In the genomic region with DNA sequence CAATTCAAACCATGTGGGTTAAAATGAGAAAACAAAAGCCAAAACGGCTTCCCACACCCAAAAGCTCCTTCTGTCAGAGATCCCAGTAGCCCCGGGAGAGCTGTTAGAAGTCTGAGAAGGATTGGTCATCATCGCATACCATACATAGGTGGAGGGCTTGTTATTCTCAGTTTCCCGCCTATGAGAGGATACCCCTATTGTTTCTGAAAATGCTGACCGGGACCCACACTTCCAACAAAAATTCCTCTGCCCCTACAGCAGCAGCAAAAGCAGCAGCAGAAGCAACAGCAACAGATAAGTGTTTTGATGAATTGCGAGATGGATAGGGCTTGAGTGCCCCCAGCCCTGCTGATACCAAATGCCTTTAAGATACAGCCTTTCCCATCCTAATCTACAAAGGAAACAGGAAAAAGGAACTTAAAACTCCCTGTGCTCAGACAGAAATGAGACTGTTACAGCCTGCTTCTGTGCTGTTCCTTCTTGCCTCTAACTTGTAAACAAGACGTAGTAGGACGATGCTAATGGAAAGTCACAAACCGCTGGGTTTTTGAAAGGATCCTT, we compare ENCODE assay signal across 13 cellular contexts. TPM values are rescaled to one million over a fixed set of nuclear protein-coding genes. Genes with fewer than 3 reads are reported as not detected.
DNase-seq lines count a peak whose midpoint lies in the region; ATAC-seq, FAIRE-seq and TF ChIP-seq lines count a peak whose summit lies in the region.
"Had no signal": no experiment of that assay in that cellular context is flagged by ENCODE, and none has a peak within 500 bp of the region (broad histone marks: within the 10 kb centered on the region; RNA-seq: fewer than 3 reads in every experiment).

Gene TEK (plus strand): TSS at position 245 of the 561 bp plus-strand sequence. CDS start 366 bp downstream, outside the sequence.

- CTCF ChIA-PET in WTC11 (lab: Charles Lee), result no interaction called here

- H3K36me3 ChIP-seq in ACC112 (ENCODE audit: insufficient read depth, low read length) (no peaks in the 10 kb centered on the region), cardiac muscle cell (no peaks in the 10 kb centered on the region)

- ATAC-seq in WTC11 (peak; percentile 93), T-helper 17 cell (no peak), HG03457 (IDR thresholded peaks at IDR 0.05; ENCODE audit: unreplicated experiment) (no peak)

- no peaks in the 10 kb centered on the region for H3K9me3 ChIP-seq in cardiac muscle cell (ENCODE audit: low read depth)
- no peaks in the 10 kb centered on the region for H3K9me3 ChIP-seq in T-helper 17 cell (ENCODE audit: control insufficient read depth, low read length, poor library complexity, severe bottlenecking)

- no peaks in the 10 kb centered on the region for H3K36me3 Mint-ChIP-seq in WTC11
- no peaks in the 10 kb centered on the region for H3K36me3 Mint-ChIP-seq in neural crest cell (ENCODE audit: low read depth)
- no peaks in the 10 kb centered on the region for H3K36me3 Mint-ChIP-seq in T-helper 17 cell (ENCODE audit: low read depth)
- H3K36me3 Mint-ChIP-seq: naive B cell had no signal

- H3K4me3 Mint-ChIP-seq in WTC11, result peak within 1 kb of the TSS; percentile 51
- no peak within 1 kb of the TSS for H3K4me3 Mint-ChIP-seq in neural crest cell
- H3K4me3 Mint-ChIP-seq in T-helper 17 cell, result no peak within 1 kb of the TSS
- H3K4me3 Mint-ChIP-seq: naive B cell had no signal

- TF ChIP-seq CTCF in WTC11 (IDR thresholded peaks at IDR 0.05) (no peak), cardiac muscle cell (IDR thresholded peaks at IDR 0.05; ENCODE audit: low read depth, low read length) (no peak), neural crest cell (conservative IDR thresholded peaks at IDR 0.05) (no peak), D721Med (IDR thresholded peaks at IDR 0.05; ENCODE audit: insufficient read depth, missing control alignments) (no peak)

- H3K4me1 ChIP-seq in ACC112 (ENCODE audit: control insufficient read depth, insufficient read depth, low read length, unreplicated experiment) (peaks cover 17% of the 10 kb centered on the region), cardiac muscle cell (ENCODE audit: low read depth) (no peaks in the 10 kb centered on the region)

- H3K4me1 Mint-ChIP-seq in WTC11 (peaks cover 17% of the 10 kb centered on the region), neural crest cell (peaks cover 7% of the 10 kb centered on the region), T-helper 17 cell (no peaks in the 10 kb centered on the region)
- H3K4me1 Mint-ChIP-seq: naive B cell had no signal

- DNase-seq in WTC11 (ENCODE audit: low spot score) (no peak), cardiac muscle cell (ENCODE audit: low read depth in 1 of 2, low spot score in 1 of 2) (peak; percentile 5 to 50), neural crest cell (ENCODE audit: low read depth, low spot score) (no peak), NCI-H524 (lab: John Stamatoyannopoulos, UW) (no peak), T-helper 17 cell (no peak), D721Med (ENCODE audit: insufficient read length, low spot score) (no peak)
- DNase-seq: effector CD8-positive, alpha-beta T cell; naive B cell; NCI-H1436 had no signal

- POLR2A ChIA-PET in WTC11 (lab: Charles Lee), result no interaction called here

- H3K9me3 Mint-ChIP-seq in WTC11, result no peaks in the 10 kb centered on the region
- H3K9me3 Mint-ChIP-seq in neural crest cell, result peaks cover 4% of the 10 kb centered on the region

- H3K79me2 ChIP-seq in ACC112 (ENCODE audit: control insufficient read depth, insufficient read depth, low read length, unreplicated experiment), result no peaks in the 10 kb centered on the region

- H3K4me3 ChIP-seq in ACC112 (ENCODE audit: low read depth, low read length), result peak within 1 kb of the TSS; percentile 51
- H3K4me3 ChIP-seq in cardiac muscle cell, result no peak within 1 kb of the TSS

- H3K27ac Mint-ChIP-seq in WTC11 (peak within 1 kb of the TSS; percentile 45; the same call in 1 of the 2 replicates), neural crest cell (ENCODE audit: unreplicated experiment) (peak within 1 kb of the TSS; percentile 67), T-helper 17 cell (no peak within 1 kb of the TSS)
- H3K27ac Mint-ChIP-seq: naive B cell had no signal

- H3K27ac ChIP-seq in ACC112 (ENCODE audit: low read depth, low read length) (no peak within 1 kb of the TSS), cardiac muscle cell (no peak within 1 kb of the TSS)

- H3K27me3 ChIP-seq in ACC112 (ENCODE audit: insufficient read depth, low read length), result no peaks in the 10 kb centered on the region
- H3K27me3 ChIP-seq in cardiac muscle cell, result no peaks in the 10 kb centered on the region

- H2AFZ ChIP-seq in ACC112 (ENCODE audit: low read length, unreplicated experiment), result peak within 1 kb of the TSS; percentile 61

- H3K27me3 Mint-ChIP-seq in WTC11 (ENCODE audit: low read depth) (no peaks in the 10 kb centered on the region), neural crest cell (ENCODE audit: low read depth) (no peaks in the 10 kb centered on the region), T-helper 17 cell (peaks cover 11% of the 10 kb centered on the region)

- FAIRE-seq in D721Med (lab: Jason Lieb, UNC), result no peak

TF ChIP-seq in WTC11, 78 proteins besides CTCF, POLR2A, EP300 and RAD21:
- TF ChIP-seq ZNF532 (CRISPR knock-in tag; IDR thresholded peaks at IDR 0.05; ENCODE audit: borderline replicate concordance) (no peak), NFATC4 (CRISPR knock-in tag; IDR thresholded peaks at IDR 0.05) (no peak), MLX (CRISPR knock-in tag; IDR thresholded peaks at IDR 0.05) (no peak)
- TF ChIP-seq, protein P1, sequence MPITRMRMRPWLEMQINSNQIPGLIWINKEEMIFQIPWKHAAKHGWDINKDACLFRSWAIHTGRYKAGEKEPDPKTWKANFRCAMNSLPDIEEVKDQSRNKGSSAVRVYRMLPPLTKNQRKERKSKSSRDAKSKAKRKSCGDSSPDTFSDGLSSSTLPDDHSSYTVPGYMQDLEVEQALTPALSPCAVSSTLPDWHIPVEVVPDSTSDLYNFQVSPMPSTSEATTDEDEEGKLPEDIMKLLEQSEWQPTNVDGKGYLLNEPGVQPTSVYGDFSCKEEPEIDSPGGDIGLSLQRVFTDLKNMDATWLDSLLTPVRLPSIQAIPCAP (CRISPR knock-in tag; IDR thresholded peaks at IDR 0.05), result no peak

RNA-seq across cellular contexts. Expression of gene TEK, which starts in this region (rescaled TPM):
- total RNA-seq in WTC11 (2021) (2.5 to 3.1 TPM (median 2.5 TPM) in 3 replicates), cardiac muscle cell (1.4 and 1.5 TPM in 2 replicates), neural crest cell (0.89 and 1.0 TPM in 2 replicates), T-helper 17 cell (not detected)
- polyA plus RNA-seq in cardiac muscle cell, result 0.60 and 2.5 TPM in 2 replicates
- total RNA-seq: A673, SK-MEL-5 had no signal

Comparison
In these comparisons a context has a peak if more than half of its experiments do, and no peak if none do; other contexts are left out.
1. DNase-seq: peak in cardiac muscle cell (2 of 2); none in WTC11 (single experiment), neural crest cell (single experiment), NCI-H524 (0 of 2), T-helper 17 cell (0 of 3) and D721Med (single experiment).